In genomic region chr11:122666743-122667142, GRCh38 we compare ENCODE assay signal across 18 cellular contexts. TPM values are rescaled to one million over a fixed set of nuclear protein-coding genes. Genes with fewer than 3 reads are reported as not detected.
A peak's percentile ranks its signal among the peaks of the same experiment; 100 is the strongest.
DNase-seq lines count a peak whose midpoint lies in the region; ATAC-seq and TF ChIP-seq lines count a peak whose summit lies in the region.
"Had no signal": no experiment of that assay in that cellular context is flagged by ENCODE, and none has a peak within 500 bp of the region (broad histone marks: within the 10 kb centered on the region; RNA-seq: fewer than 3 reads in every experiment).

No MANE protein-coding gene starts in this region.

- TF ChIP-seq CTCF in DND-41 (IDR thresholded peaks at IDR 0.05; ENCODE audit: borderline replicate concordance, extremely low read depth, low read length, poor library complexity, severe bottlenecking) (no peak), nephron progenitor cell (IDR thresholded peaks at IDR 0.05) (no peak)
- TF ChIP-seq CTCF in activated CD8-positive, alpha-beta T cell treated with anti-CD3 and anti-CD28 coated beads for 36 hours (IDR thresholded peaks at IDR 0.05), result no peak

- H3K36me3 ChIP-seq in BLaER1 treated with 17β-estradiol and CSF1 and Interleukin-3, amounts not matched to agents 10 nM and 100 nM, result peaks cover 7 to 82% (median 55%) of the 10 kb centered on the region in 11 experiments
- H3K36me3 ChIP-seq in DND-41 (ENCODE audit: insufficient read depth, low read length), result peaks cover 81% of the 10 kb centered on the region

- DNase-seq in DND-41 (no peak), nephron progenitor cell (no peak), hippocampal formation (lab: John Stamatoyannopoulos, UW) (no peak)
- DNase-seq in activated CD8-positive, alpha-beta T cell treated with anti-CD3 and anti-CD28 coated beads for 36 hours, result peak; percentile 33
- no peak for DNase-seq in activated effector memory CD4-positive, alpha-beta T cell treated with anti-CD3 and anti-CD28 coated beads, Interleukin-2, amount 50 U/mL, for 16 hours
- no peak for DNase-seq in stimulated activated CD4-positive, alpha-beta T cell treated with anti-CD3 and anti-CD28 coated beads, Interleukin-4, amount 100 ng/mL, for 1 hour
- DNase-seq: activated naive CD4-positive, alpha-beta T cell treated with anti-CD3 and anti-CD28 coated beads, Interleukin-2, amount 50 U/mL, for 16 hours; Calu3; dorsolateral prefrontal cortex; H7; NCI-H2029 treated with DMSO at 0.1 percent for 48 hours; NCI-H510A; occipital lobe; SHP77 treated with DMSO at 0.1 percent for 48 hours; stimulated activated CD4-positive, alpha-beta T cell treated with anti-CD3 and anti-CD28 coated beads, Interleukin-15, amount 100 ng/mL, for 24 hours; T-helper 1 cell had no signal

- H3K27me3 ChIP-seq in BLaER1 treated with 17β-estradiol and CSF1 and Interleukin-3, amounts not matched to agents 10 nM and 100 nM, result no peaks in the 10 kb centered on the region
- H3K27me3 ChIP-seq in DND-41 (ENCODE audit: insufficient read depth, low read length, poor library complexity), result no peaks in the 10 kb centered on the region
- H3K27me3 ChIP-seq: dorsolateral prefrontal cortex had no signal

- H3K4me2 ChIP-seq in BLaER1 treated with 17β-estradiol and CSF1 and Interleukin-3, amounts not matched to agents 10 nM and 100 nM, result peak overlapping the region; percentile 85 to 99 (median 96)
- H3K4me2 ChIP-seq in DND-41 (ENCODE audit: insufficient read depth, low read length), result no peak overlapping the region

- no peak overlapping the region for H2AFZ ChIP-seq in DND-41 (ENCODE audit: low read depth, low read length)

- CTCF ChIA-PET in activated CD8-positive, alpha-beta T cell treated with anti-CD3 and anti-CD28 coated beads for 36 hours (lab: Charles Lee), result interaction anchor here (0.7 to 9.9 kb wide), 6 partner anchors 9 to 116 kb away, joined by 3 to 71 read pairs (median 4); partner anchors contain the start of gene UBASH3B

- no peak for ATAC-seq in DND-41 (ENCODE audit: insufficient read depth, low read depth)
- peak; percentile 52 for ATAC-seq in activated CD8-positive, alpha-beta T cell treated with anti-CD3 and anti-CD28 coated beads for 36 hours

- H3K27me3 Mint-ChIP-seq in activated CD8-positive, alpha-beta T cell treated with anti-CD3 and anti-CD28 coated beads for 36 hours, result no peaks in the 10 kb centered on the region
- H3K27me3 Mint-ChIP-seq in nephron progenitor cell (ENCODE audit: low read depth, poor library complexity), result peaks cover 7% of the 10 kb centered on the region
- H3K27me3 Mint-ChIP-seq: brain had no signal

- peak overlapping the region; percentile 64 for H3K27ac Mint-ChIP-seq in activated CD8-positive, alpha-beta T cell treated with anti-CD3 and anti-CD28 coated beads for 36 hours
- peak overlapping the region; percentile 68 for H3K27ac Mint-ChIP-seq in nephron progenitor cell

- peaks cover 36% of the 10 kb centered on the region for H3K36me3 Mint-ChIP-seq in activated CD8-positive, alpha-beta T cell treated with anti-CD3 and anti-CD28 coated beads for 36 hours (ENCODE audit: low read depth)
- H3K36me3 Mint-ChIP-seq in nephron progenitor cell (ENCODE audit: low read depth), result peaks cover 19% of the 10 kb centered on the region

- POLR2A ChIA-PET in activated CD8-positive, alpha-beta T cell treated with anti-CD3 and anti-CD28 coated beads for 36 hours (lab: Charles Lee), result interaction anchor here (0.6 to 5.5 kb wide), 4 partner anchors 10 to 1055 kb away, joined by 3 to 32 read pairs (median 3); partner anchors contain the start of gene UBASH3B

- no peak overlapping the region for H3K4me3 Mint-ChIP-seq in activated CD8-positive, alpha-beta T cell treated with anti-CD3 and anti-CD28 coated beads for 36 hours
- H3K4me3 Mint-ChIP-seq in nephron progenitor cell, result no peak overlapping the region
- H3K4me3 Mint-ChIP-seq: brain had no signal

- peaks cover 8% of the 10 kb centered on the region for H3K9me3 Mint-ChIP-seq in activated CD8-positive, alpha-beta T cell treated with anti-CD3 and anti-CD28 coated beads for 36 hours
- H3K9me3 Mint-ChIP-seq in nephron progenitor cell, result peaks cover 11% of the 10 kb centered on the region

- H4K20me1 ChIP-seq in BLaER1 treated with 17β-estradiol and CSF1 and Interleukin-3, amounts not matched to agents 10 nM and 100 nM, result peaks cover 4 to 40% (median 26%) of the 10 kb centered on the region in 11 experiments; a peak in 17 of 22 replicates
- peaks cover 23% of the 10 kb centered on the region for H4K20me1 ChIP-seq in DND-41 (ENCODE audit: insufficient read depth, low read length)

- peak overlapping the region; percentile 34 to 86 (median 50); a peak in 14 of 20 replicates for H3K4me3 ChIP-seq in BLaER1 treated with 17β-estradiol and CSF1 and Interleukin-3, amounts not matched to agents 10 nM and 100 nM
- no peak overlapping the region for H3K4me3 ChIP-seq in DND-41 (ENCODE audit: low read depth in 1 of 2, low read length in 2 of 2)
- H3K4me3 ChIP-seq: dorsolateral prefrontal cortex had no signal

- H3K79me2 ChIP-seq in DND-41 (ENCODE audit: insufficient read depth, low read length), result peaks cover 95% of the 10 kb centered on the region

- H3K9me3 ChIP-seq in BLaER1 treated with 17β-estradiol and CSF1 and Interleukin-3, amounts not matched to agents 10 nM and 100 nM (replicated peaks in 1 of 11), result peaks cover 0 to 8% (median 4%) of the 10 kb centered on the region in 11 experiments; a peak in 10 of 22 replicates
- peaks cover 2% of the 10 kb centered on the region for H3K9me3 ChIP-seq in DND-41 (ENCODE audit: insufficient read depth, low read length, severe bottlenecking)

- H3K4me1 Mint-ChIP-seq in activated CD8-positive, alpha-beta T cell treated with anti-CD3 and anti-CD28 coated beads for 36 hours (ENCODE audit: low read depth), result peaks cover 63% of the 10 kb centered on the region
- peaks cover 67% of the 10 kb centered on the region for H3K4me1 Mint-ChIP-seq in nephron progenitor cell

- peak overlapping the region; percentile 47 to 96 (median 93) for H3K9ac ChIP-seq in BLaER1 treated with 17β-estradiol and CSF1 and Interleukin-3, amounts not matched to agents 10 nM and 100 nM
- no peak overlapping the region for H3K9ac ChIP-seq in DND-41 (ENCODE audit: low read depth, low read length)

- intact Hi-C loops in activated CD8-positive, alpha-beta T cell treated with anti-CD3 and anti-CD28 coated beads for 36 hours (cut with micrococcal nuclease), result loop anchor here (5.0 kb wide), 1 partner anchor 81 kb away; no protein-coding TSS in a partner anchor

- H3K4me1 ChIP-seq in BLaER1 treated with 17β-estradiol and CSF1 and Interleukin-3, amounts not matched to agents 10 nM and 100 nM, result peaks cover 96 to 100% (median 100%) of the 10 kb centered on the region in 10 experiments
- H3K4me1 ChIP-seq in DND-41 (ENCODE audit: insufficient read depth, low read length), result peaks cover 89% of the 10 kb centered on the region

- H3K27ac ChIP-seq in BLaER1 treated with 17β-estradiol and CSF1 and Interleukin-3, amounts not matched to agents 10 nM and 100 nM, result peak overlapping the region; percentile 55 to 98 (median 89); a peak in 21 of 22 replicates
- H3K27ac ChIP-seq in DND-41 (ENCODE audit: low read length), result peak overlapping the region; percentile 78

RNA-seq across cellular contexts. Expression of gene UBASH3B, which starts 11.2 kb away (rescaled TPM):
- total RNA-seq in activated CD8-positive, alpha-beta T cell treated with anti-CD3 and anti-CD28 coated beads for 36 hours, result 10 to 100 TPM; 36.1 to 40.6 TPM

Comparison
In these comparisons a context has a peak if more than half of its experiments do, and no peak if none do; other contexts are left out.
1. H3K4me3 ChIP-seq: peak in BLaER1 treated with 17β-estradiol and CSF1 and Interleukin-3, amounts not matched to agents 10 nM and 100 nM (10 of 10); none in DND-41 (0 of 2).